Comparison of ENCODE assay signal across 8 cellular contexts in the genomic region with DNA sequence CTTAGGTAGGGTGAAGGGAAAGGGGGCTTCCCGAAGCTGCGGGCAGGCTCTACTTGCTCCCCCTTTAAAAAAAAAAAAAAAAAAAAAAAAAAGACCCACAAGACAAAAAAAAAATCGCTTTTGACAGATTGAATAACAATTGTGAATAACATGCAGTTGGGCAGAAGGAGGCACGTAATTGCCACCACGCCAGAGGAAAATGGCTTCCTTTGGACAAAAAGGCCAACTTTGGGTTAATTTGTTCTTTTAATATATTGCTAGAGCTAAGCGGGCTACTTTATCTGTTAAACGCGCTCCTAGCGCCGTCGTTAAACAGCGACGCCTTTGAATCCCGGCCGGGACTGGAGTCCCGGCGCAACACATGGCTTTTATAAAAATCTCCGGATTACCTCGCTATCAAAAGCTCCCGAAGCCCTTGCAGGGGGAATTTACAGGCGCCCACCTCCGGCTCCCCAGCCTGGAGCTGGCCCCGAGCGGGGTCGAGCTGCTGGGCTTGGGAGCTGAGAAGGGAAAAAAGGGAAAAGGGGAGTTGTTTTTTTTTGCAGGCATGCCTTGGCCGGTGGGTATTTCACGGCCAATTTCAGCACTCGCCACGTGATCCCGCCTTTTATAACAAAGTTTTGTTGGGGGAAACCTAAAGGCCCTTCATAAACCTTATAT. TPM values are rescaled to one million over a fixed set of nuclear protein-coding genes. Genes with fewer than 3 reads are reported as not detected.
A peak's percentile ranks its signal among the peaks of the same experiment; 100 is the strongest.
DNase-seq lines count a peak whose midpoint lies in the region; ATAC-seq and TF ChIP-seq lines count a peak whose summit lies in the region.

No MANE protein-coding gene starts in this region.

- peak overlapping the region; percentile 82 for H3K9ac ChIP-seq in GM23248

- H3K36me3 ChIP-seq in GM23248 (ENCODE audit: low read depth) (no peaks in the 10 kb centered on the region), OCI-LY7 (ENCODE audit: insufficient read depth, low read length) (no peaks in the 10 kb centered on the region), sigmoid colon (no peaks in the 10 kb centered on the region), thyroid gland (no peaks in the 10 kb centered on the region), aorta (ENCODE audit: control insufficient read depth in 1 of 2, insufficient read depth in 2 of 2, low read length in 1 of 2) (no peaks in the 10 kb centered on the region)

- no TSS peak for BruUV-seq in OCI-LY7 (replicated peaks; lab: Mats Ljungman, UMichigan)

- intact Hi-C loops in OCI-LY7 (cut with micrococcal nuclease; ENCODE audit: unreplicated experiment): no loop called here
- intact Hi-C loops in sigmoid colon (cut with DNase I): no loop called here
- intact Hi-C loops in thyroid gland (cut with DNase I): no loop called here
- intact Hi-C loops in aorta (cut with DNase I): no loop called here

- no peaks in the 10 kb centered on the region for H3K9me3 ChIP-seq in GM23248 (ENCODE audit: low read depth)
- H3K9me3 ChIP-seq in OCI-LY7 (ENCODE audit: low read length): no peaks in the 10 kb centered on the region
- no peaks in the 10 kb centered on the region for H3K9me3 ChIP-seq in sigmoid colon
- no peaks in the 10 kb centered on the region for H3K9me3 ChIP-seq in thyroid gland
- H3K9me3 ChIP-seq in aorta (ENCODE audit: control insufficient read depth, low read length): no peaks in the 10 kb centered on the region

- H3K4me1 ChIP-seq in GM23248 (ENCODE audit: insufficient read depth) (peaks cover 29% of the 10 kb centered on the region), OCI-LY7 (ENCODE audit: insufficient read depth, low read length, poor library complexity, severe bottlenecking) (no peaks in the 10 kb centered on the region), sigmoid colon (peaks cover 3 to 72% (median 45%) of the 10 kb centered on the region in 4 donors), thyroid gland (peaks cover 21 to 40% of the 10 kb centered on the region in 2 donors), aorta (ENCODE audit: control insufficient read depth in 1 of 2, insufficient read depth in 2 of 2, low read length in 2 of 2) (no peaks in the 10 kb centered on the region)

- CTCF ChIA-PET in OCI-LY7 (lab: Charles Lee; ENCODE audit: unreplicated experiment): no interaction called here

- TF ChIP-seq POLR2A in sigmoid colon (IDR thresholded peaks at IDR 0.05): no peak
- TF ChIP-seq POLR2A in thyroid gland (IDR thresholded peaks at IDR 0.05): no peak

- no peak for ATAC-seq in aorta (ENCODE audit: low FRiP score)
- no peak for ATAC-seq in GM18511 (IDR thresholded peaks at IDR 0.05; ENCODE audit: unreplicated experiment)

- H3K79me2 ChIP-seq in GM23248 (ENCODE audit: insufficient read depth) (peaks cover 50% of the 10 kb centered on the region), OCI-LY7 (ENCODE audit: insufficient read depth, low read depth, low read length) (no peaks in the 10 kb centered on the region)

- H3K27me3 ChIP-seq in GM23248 (replicated peaks; ENCODE audit: insufficient read depth): no peaks in the 10 kb centered on the region
- H3K27me3 ChIP-seq in sigmoid colon: peaks cover 0 to 13% (median 0%) of the 10 kb centered on the region in 3 donors
- H3K27me3 ChIP-seq in thyroid gland: peaks cover 96% of the 10 kb centered on the region
- H3K27me3 ChIP-seq in aorta (ENCODE audit: control insufficient read depth in 1 of 2, insufficient read depth in 2 of 2, low read length in 1 of 2): no peaks in the 10 kb centered on the region

- H3K4me2 ChIP-seq in GM23248 (ENCODE audit: unreplicated experiment) (peak overlapping the region; percentile 100), OCI-LY7 (ENCODE audit: low read length) (peak overlapping the region; percentile 43; the same call in 1 of the 2 replicates)

- peak overlapping the region; percentile 87 for H3K4me3 ChIP-seq in GM23248
- no peak overlapping the region for H3K4me3 ChIP-seq in OCI-LY7 (ENCODE audit: low read depth, low read length, poor library complexity, severe bottlenecking)
- H3K4me3 ChIP-seq in epithelial cell of esophagus (ENCODE audit: low read length): peak overlapping the region; percentile 30
- peak overlapping the region; percentile 71 to 76 (median 72) for H3K4me3 ChIP-seq in sigmoid colon
- peak overlapping the region in 1 of 3 donors; percentile 4 for H3K4me3 ChIP-seq in thyroid gland (replicated peaks in 1 of 3)
- no peak overlapping the region for H3K4me3 ChIP-seq in aorta (ENCODE audit: low read length in 2 of 2)

- no peaks in the 10 kb centered on the region for H4K20me1 ChIP-seq in GM23248 (ENCODE audit: insufficient read depth)
- H4K20me1 ChIP-seq in OCI-LY7 (ENCODE audit: insufficient read depth, low read length): no peaks in the 10 kb centered on the region

- WGBS in GM23248 (ENCODE audit: low coverage in 1 of 2, low lambda C conversion rate in 2 of 2, missing lambda C conversion rate in 2 of 2), 2 experiments: 1% methylated on average over 29 to 30 of the region's 30 CpGs
- WGBS in sigmoid colon, 2 donors: 1 to 2% methylated on average over 30 of the region's 30 CpGs
- 6 to 8% methylated on average over 29 to 30 of the region's 30 CpGs for whole genome bisulfite sequencing in thyroid gland, 2 donors
- 11% methylated on average over 30 of the region's 30 CpGs for WGBS in aorta, 2 donors

- POLR2A ChIA-PET in OCI-LY7 (lab: Charles Lee): interaction anchor here (0.7 kb wide), 1 partner anchor 389 kb away, joined by 5 read pairs; no protein-coding TSS in a partner anchor

- peak overlapping the region; percentile 84 for H2AFZ ChIP-seq in GM23248
- H2AFZ ChIP-seq in OCI-LY7 (ENCODE audit: low read length): no peak overlapping the region

- no peak for TF ChIP-seq EP300 in sigmoid colon (IDR thresholded peaks at IDR 0.05)

- DNase-seq in GM23248 (peak; percentile 78), OCI-LY7 (ENCODE audit: low spot score) (no peak), epithelial cell of esophagus (ENCODE audit: low read depth) (no peak), sigmoid colon (peak; percentile 76), thyroid gland (no peak), aorta (no peak), HT-29 (ENCODE audit: low spot score) (no peak)

- TF ChIP-seq CTCF in OCI-LY7 (conservative IDR thresholded peaks at IDR 0.05; ENCODE audit: low read length) (no peak), epithelial cell of esophagus (IDR thresholded peaks at IDR 0.05; ENCODE audit: insufficient read depth, low read depth, low read length, missing control alignments) (peak; percentile 5), sigmoid colon (IDR thresholded peaks at IDR 0.05) (no peak), thyroid gland (IDR thresholded peaks at IDR 0.05) (no peak)

- H3K27ac ChIP-seq in GM23248: peak overlapping the region; percentile 69
- no peak overlapping the region for H3K27ac ChIP-seq in OCI-LY7 (ENCODE audit: low read depth, low read length, poor library complexity, severe bottlenecking)
- H3K27ac ChIP-seq in sigmoid colon: peak overlapping the region in 3 of 4 donors; percentile 97 to 98 (median 98)
- H3K27ac ChIP-seq in thyroid gland: no peak overlapping the region
- no peak overlapping the region for H3K27ac ChIP-seq in aorta (ENCODE audit: low read depth in 1 of 2, low read length in 2 of 2)

- in situ Hi-C loops in GM23248 (cut with MboI): no loop called here

- H3K9me2 ChIP-seq in GM23248 (ENCODE audit: insufficient read depth) (no peaks in the 10 kb centered on the region), OCI-LY7 (ENCODE audit: insufficient read depth, low read length) (no peaks in the 10 kb centered on the region)

- peaks cover 8% of the 10 kb centered on the region; the same call in 1 of the 2 replicates for H3F3A ChIP-seq in GM23248 (ENCODE audit: insufficient read depth)

RNA-seq across cellular contexts. Expression of a gene that starts 1.2 kb away (rescaled TPM):
- total RNA-seq in GM23248 (2014; rRNA removed; shearing (Covaris generic)): 8.3 and 10.5 TPM in 2 replicates
- polyA plus RNA-seq in GM23248 (2016; fragmentation: Nextera tagmentation; extraction: Ambion mirVana) (8.0 and 8.4 TPM in 2 replicates), sigmoid colon (1 to 10 TPM; 3.0 to 6.0 (median 4.8) TPM), aorta (under 1 TPM in 1 of 2 donors, not detected in 1; 0.13 TPM)
- total RNA-seq in OCI-LY7 (2014; rRNA removed; shearing (Covaris generic)): not detected in 2 replicates
- total RNA-seq in OCI-LY7 (2022) (not detected in 2 replicates), sigmoid colon (10 to 100 TPM; 18.7 to 25.0 (median 22.1) TPM), thyroid gland (not detected), aorta (under 1 TPM in 1 of 2 donors, not detected in 1; 0.81 TPM)
- 67.7 and 74.3 TPM in 2 replicates for total RNA-seq in HT-29 (2014; rRNA removed; shearing (Covaris generic))

RNA-seq across cellular contexts. Expression of a gene that starts 9.7 kb away (rescaled TPM):
- 27.4 and 29.3 TPM in 2 replicates for total RNA-seq in GM23248 (2014; rRNA removed; shearing (Covaris generic))
- polyA plus RNA-seq in GM23248 (2016; fragmentation: Nextera tagmentation; extraction: Ambion mirVana): 27.1 and 28.0 TPM in 2 replicates
- total RNA-seq in OCI-LY7 (2014; rRNA removed; shearing (Covaris generic)): not detected in 2 replicates
- total RNA-seq in OCI-LY7 (2022): not detected in 2 replicates
- 10 to 100 TPM; 55.1 to 64.0 (median 59.5) TPM for total RNA-seq in sigmoid colon
- 10 to 100 TPM; 22.2 to 25.0 (median 22.8) TPM for polyA plus RNA-seq in sigmoid colon
- total RNA-seq in thyroid gland: 1 to 10 TPM in 1 of 4 donors, not detected in 3; 4.0 TPM
- total RNA-seq in aorta: 10 to 100 TPM in 1 of 2 donors, 1 to 10 TPM in 1; 1.5 to 11.2 TPM
- polyA plus RNA-seq in aorta: 1 to 10 TPM; 3.4 to 3.6 TPM
- 78.9 and 86.4 TPM in 2 replicates for total RNA-seq in HT-29 (2014; rRNA removed; shearing (Covaris generic))

RNA-seq across cellular contexts. Expression of a gene that starts 16.1 kb away (rescaled TPM):
- 0.13 and 0.43 TPM in 2 replicates for total RNA-seq in GM23248 (2014; rRNA removed; shearing (Covaris generic))
- polyA plus RNA-seq in GM23248 (2016; fragmentation: Nextera tagmentation; extraction: Ambion mirVana): 0.13 and 0.15 TPM in 2 replicates
- 0.15 and 0.54 TPM in 2 replicates for total RNA-seq in OCI-LY7 (2014; rRNA removed; shearing (Covaris generic))
- total RNA-seq in OCI-LY7 (2022): 0.18 and 0.32 TPM in 2 replicates
- 10 to 100 TPM in 3 of 4 donors, 1 to 10 TPM in 1; 9.4 to 35.3 (median 21.8) TPM for total RNA-seq in sigmoid colon
- polyA plus RNA-seq in sigmoid colon: 10 to 100 TPM; 10.7 to 21.6 (median 17.1) TPM
- not detected for total RNA-seq in thyroid gland
- total RNA-seq in aorta: not detected
- under 1 TPM in 1 of 2 donors, not detected in 1; 0.38 TPM for polyA plus RNA-seq in aorta
- total RNA-seq in HT-29 (2014; rRNA removed; shearing (Covaris generic)): 19.8 and 22.2 TPM in 2 replicates

RNA-seq across cellular contexts. Expression of a gene that starts 18.5 kb away (rescaled TPM):
- total RNA-seq in GM23248 (2014; rRNA removed; shearing (Covaris generic)): 32.1 and 43.7 TPM in 2 replicates
- polyA plus RNA-seq in GM23248 (2016; fragmentation: Nextera tagmentation; extraction: Ambion mirVana): 26.9 and 28.3 TPM in 2 replicates
- not detected in 2 replicates for total RNA-seq in OCI-LY7 (2014; rRNA removed; shearing (Covaris generic))
- not detected in 2 replicates for total RNA-seq in OCI-LY7 (2022)
- total RNA-seq in sigmoid colon: 10 to 100 TPM; 13.0 to 35.7 (median 18.2) TPM
- polyA plus RNA-seq in sigmoid colon: 10 to 100 TPM; 21.4 to 22.4 (median 21.6) TPM
- 1 to 10 TPM in 1 of 4 donors, under 1 TPM in 2, not detected in 1; 0.63 to 1.9 (median 0.67) TPM for total RNA-seq in thyroid gland
- 1 to 10 TPM; 1.6 to 5.8 TPM for total RNA-seq in aorta
- 1 to 10 TPM; 1.5 to 3.1 TPM for polyA plus RNA-seq in aorta
- 96.1 and 99.2 TPM in 2 replicates for total RNA-seq in HT-29 (2014; rRNA removed; shearing (Covaris generic))

RNA-seq across cellular contexts. Expression of a gene that starts 27.3 kb away (rescaled TPM):
- 3.4 and 6.6 TPM in 2 replicates for total RNA-seq in GM23248 (2014; rRNA removed; shearing (Covaris generic))
- polyA plus RNA-seq in GM23248 (2016; fragmentation: Nextera tagmentation; extraction: Ambion mirVana) (14.3 and 15.8 TPM in 2 replicates), sigmoid colon (10 to 100 TPM; 18.0 to 23.9 (median 18.0) TPM), aorta (1 to 10 TPM; 2.4 to 3.3 TPM)
- total RNA-seq in OCI-LY7 (2014; rRNA removed; shearing (Covaris generic)): 4.1 and 6.0 TPM in 2 replicates
- total RNA-seq in OCI-LY7 (2022) (0.42 and 1.2 TPM in 2 replicates), sigmoid colon (1 to 10 TPM; 4.7 to 9.1 (median 7.3) TPM), thyroid gland (1 to 10 TPM in 1 of 4 donors, under 1 TPM in 3; 0.34 to 2.1 (median 0.74) TPM), aorta (1 to 10 TPM; 4.7 to 9.3 TPM)
- 5.6 and 10.7 TPM in 2 replicates for total RNA-seq in HT-29 (2014; rRNA removed; shearing (Covaris generic))

Comparison
In these comparisons a context has a peak if more than half of its experiments do, and no peak if none do; other contexts are left out.
1. DNase-seq: peak in GM23248 (single experiment) and sigmoid colon (single experiment); none in OCI-LY7 (single experiment), epithelial cell of esophagus (single experiment), thyroid gland (0 of 2), aorta (0 of 2) and HT-29 (single experiment).
2. H3K27ac ChIP-seq: peak in GM23248 (single experiment) and sigmoid colon (3 of 4); none in OCI-LY7 (single experiment), thyroid gland (0 of 3) and aorta (0 of 2).
3. H3K4me3 ChIP-seq: peak in GM23248 (single experiment), epithelial cell of esophagus (single experiment) and sigmoid colon (4 of 4); none in OCI-LY7 (single experiment) and aorta (0 of 2).